Comparison of ENCODE assay signal across 15 cellular contexts in genomic region chr10:101073631-101074030, GRCh38. TPM values are rescaled to one million over a fixed set of nuclear protein-coding genes. Genes with fewer than 3 reads are reported as not detected.
"Had no signal": no experiment of that assay in that cellular context is flagged by ENCODE, and none has a peak within 500 bp of the region (broad histone marks: within the 10 kb centered on the region; RNA-seq: fewer than 3 reads in every experiment).

No MANE protein-coding gene starts in this region.

- H3K9me3 ChIP-seq: gastrocnemius medialis, heart right ventricle had no signal

- H3K27ac Mint-ChIP-seq: activated CD8-positive, alpha-beta T cell treated with anti-CD3 and anti-CD28 coated beads for 36 hours; activated naive CD8-positive, alpha-beta T cell treated with anti-CD3 and anti-CD28 coated beads, Interleukin-2, amount 10 ng/mL, durations not matched to agents 7 days and 5 days; activated T-cell treated with anti-CD3 and anti-CD28 coated beads, Interleukin-2, amount 50 U/mL, for 72 hours had no signal

- H3K4me1 ChIP-seq: gastrocnemius medialis had no signal

- H3K4me3 ChIP-seq: gastrocnemius medialis, heart right ventricle, lung had no signal

- H3K4me3 Mint-ChIP-seq: activated CD8-positive, alpha-beta T cell treated with anti-CD3 and anti-CD28 coated beads for 36 hours; activated naive CD8-positive, alpha-beta T cell treated with anti-CD3 and anti-CD28 coated beads, Interleukin-2, amount 10 ng/mL, durations not matched to agents 7 days and 5 days; activated T-cell treated with anti-CD3 and anti-CD28 coated beads, Interleukin-2, amount 50 U/mL, for 72 hours had no signal

- H3K27ac ChIP-seq: gastrocnemius medialis, heart right ventricle had no signal

- H3K9me3 Mint-ChIP-seq: activated CD8-positive, alpha-beta T cell treated with anti-CD3 and anti-CD28 coated beads for 36 hours; activated naive CD8-positive, alpha-beta T cell treated with anti-CD3 and anti-CD28 coated beads, Interleukin-2, amount 10 ng/mL, durations not matched to agents 7 days and 5 days; activated T-cell treated with anti-CD3 and anti-CD28 coated beads, Interleukin-2, amount 50 U/mL, for 72 hours had no signal

- H3K36me3 Mint-ChIP-seq: activated naive CD8-positive, alpha-beta T cell treated with anti-CD3 and anti-CD28 coated beads, Interleukin-2, amount 10 ng/mL, durations not matched to agents 7 days and 5 days; naive B cell had no signal

- ATAC-seq: activated CD8-positive, alpha-beta T cell treated with anti-CD3 and anti-CD28 coated beads for 36 hours; activated T-cell treated with anti-CD3 and anti-CD28 coated beads, Interleukin-2, amount 50 U/mL, for 72 hours; gastrocnemius medialis; heart right ventricle had no signal

- H3K36me3 ChIP-seq: gastrocnemius medialis, heart right ventricle had no signal

- DNase-seq: activated CD8-positive, alpha-beta memory T cell treated with anti-CD3 and anti-CD28 coated beads, Interleukin-2, amount 50 U/mL, for 4 hours; activated CD8-positive, alpha-beta T cell treated with anti-CD3 and anti-CD28 coated beads for 36 hours; activated naive CD8-positive, alpha-beta T cell treated with anti-CD3 and anti-CD28 coated beads, Interleukin-2, amount 10 ng/mL, durations not matched to agents 7 days and 5 days; activated T-cell treated with anti-CD3 and anti-CD28 coated beads, Interleukin-2, amount 50 U/mL, for 72 hours; anterior cingulate cortex; effector CD4-positive, alpha-beta T cell; gastrocnemius medialis; heart right ventricle; naive B cell; occipital lobe; stimulated activated CD4-positive, alpha-beta T cell treated with anti-CD3 and anti-CD28 coated beads, Interleukin-2, amount 100 ng/mL, for 48 hours; stimulated activated naive CD4-positive, alpha-beta T cell treated with Interleukin-2 at 50 U/mL for 16 hours; trophoblast cell had no signal

RNA-seq across cellular contexts. Expression of gene KAZALD1, which starts 11.8 kb away (rescaled TPM):
- total RNA-seq: activated naive CD8-positive, alpha-beta T cell treated with anti-CD3 and anti-CD28 coated beads, Interleukin-2, amount 10 ng/mL, durations not matched to agents 7 days and 5 days had no signal

RNA-seq across cellular contexts. Expression of gene TLX1, which starts 57.5 kb away (rescaled TPM):
- total RNA-seq: activated CD8-positive, alpha-beta T cell treated with anti-CD3 and anti-CD28 coated beads for 36 hours; activated naive CD8-positive, alpha-beta T cell treated with anti-CD3 and anti-CD28 coated beads, Interleukin-2, amount 10 ng/mL, durations not matched to agents 7 days and 5 days; activated T-cell treated with anti-CD3 and anti-CD28 coated beads, Interleukin-2, amount 50 U/mL, for 72 hours; fibroblast of lung; gastrocnemius medialis; lung; occipital lobe had no signal
- polyA plus RNA-seq: fibroblast of lung, lung had no signal
